In the genomic region with DNA sequence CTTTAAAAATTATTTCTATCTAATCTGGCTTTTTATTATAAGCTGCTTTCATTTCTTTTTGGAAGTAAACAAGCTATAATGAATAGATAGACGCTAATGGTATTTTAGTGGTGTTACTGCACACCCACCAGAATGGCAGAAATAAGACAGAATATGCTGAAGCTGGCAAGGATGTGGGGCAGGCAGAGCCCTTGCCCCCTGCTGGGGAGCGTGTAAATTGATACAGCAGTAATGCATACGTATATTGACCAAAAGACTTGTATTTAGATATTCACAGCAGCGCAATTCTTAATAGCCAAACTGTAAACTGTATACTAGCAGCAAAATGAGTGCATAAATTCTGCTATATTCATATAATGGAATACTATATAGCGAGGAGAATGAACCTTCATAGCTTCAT, we compare ENCODE assay signal across 1 cellular context.
TF ChIP-seq lines count a peak whose summit lies in the region.

No MANE protein-coding gene starts in this region.

TF ChIP-seq in endothelial cell of umbilical vein, 7 proteins besides CTCF, POLR2A, EP300 and RAD21 (continued from another document):
- no peak for TF ChIP-seq MYC (IDR thresholded peaks at IDR 0.05; ENCODE audit: low read depth, low read length)
